In the genomic region with DNA sequence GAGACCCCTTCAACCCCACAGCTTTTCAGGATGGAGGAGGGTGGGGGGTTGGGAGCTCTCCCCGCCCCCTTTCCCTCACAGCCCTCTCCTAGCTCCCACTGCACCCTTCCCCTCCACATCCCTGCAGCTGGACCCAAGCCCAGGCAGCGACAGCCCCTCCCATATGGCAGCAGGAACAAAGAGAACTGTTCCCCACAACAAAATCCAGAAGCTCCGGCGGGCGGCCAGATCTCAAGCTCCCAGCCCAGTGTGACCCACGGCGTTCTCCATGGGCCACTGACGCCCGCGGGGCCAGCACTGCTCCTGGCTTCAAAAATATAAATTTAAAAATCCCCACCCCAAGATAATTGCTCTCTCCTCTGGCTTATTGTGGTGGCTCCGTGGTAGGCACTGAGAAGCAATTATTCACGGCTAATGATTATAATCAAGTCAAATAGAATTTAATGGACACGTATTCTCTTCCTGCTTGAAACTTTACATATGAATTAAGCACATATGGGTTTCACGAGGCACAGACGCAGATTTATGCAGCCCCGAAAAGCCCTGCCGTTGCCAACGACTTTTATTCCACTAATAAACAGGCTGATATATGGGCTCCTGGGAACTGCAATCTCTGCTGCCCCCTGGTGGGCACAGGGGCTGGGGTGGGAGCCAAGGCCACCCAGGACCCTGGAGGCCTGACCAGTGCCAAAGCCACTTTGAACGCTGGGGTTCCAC, we compare ENCODE assay signal across 8 cellular contexts. TPM values are rescaled to one million over a fixed set of nuclear protein-coding genes. Genes with fewer than 3 reads are reported as not detected.
A peak's percentile ranks its signal among the peaks of the same experiment; 100 is the strongest.
DNase-seq lines count a peak whose midpoint lies in the region; ATAC-seq, FAIRE-seq and TF ChIP-seq lines count a peak whose summit lies in the region.

No MANE protein-coding gene starts in this region.

- peak; percentile 70 for ATAC-seq in gastroesophageal sphincter
- ATAC-seq in GM21526 (IDR thresholded peaks at IDR 0.05; ENCODE audit: low FRiP score, unreplicated experiment) = no peak

- H3K79me2 ChIP-seq in osteoblast (ENCODE audit: insufficient read depth, low read length) = no peaks in the 10 kb centered on the region

- 1 to 4% methylated on average over 11 to 18 of the region's 19 CpGs for WGBS in gastroesophageal sphincter (ENCODE audit: low coverage in 1 of 2), 2 donors
- 11% methylated on average over 18 of the region's 19 CpGs for WGBS in suprapubic skin

- H3K4me3 ChIP-seq in SJSA1 (no peak overlapping the region), gastroesophageal sphincter (peak overlapping the region in 1 of 2 donors; percentile 39), osteoblast (ENCODE audit: insufficient read depth, low read length) (peak overlapping the region; percentile 52), suprapubic skin (peak overlapping the region; percentile 26)

- H2AFZ ChIP-seq in osteoblast (ENCODE audit: low read length) = peak overlapping the region; percentile 68

- peaks cover 10% of the 10 kb centered on the region for H3K4me1 ChIP-seq in SJSA1 (replicated peaks)
- peaks cover 0 to 29% (median 0%) of the 10 kb centered on the region in 3 donors for H3K4me1 ChIP-seq in gastroesophageal sphincter
- H3K4me1 ChIP-seq in osteoblast (ENCODE audit: insufficient read depth, low read length) = peaks cover 4% of the 10 kb centered on the region
- peaks cover 27% of the 10 kb centered on the region for H3K4me1 ChIP-seq in suprapubic skin

- no peak for FAIRE-seq in D721Med (lab: Jason Lieb, UNC)

- peaks cover 18% of the 10 kb centered on the region for H4K20me1 ChIP-seq in osteoblast (ENCODE audit: insufficient read depth, low read length)

- TF ChIP-seq CTCF in D721Med (IDR thresholded peaks at IDR 0.05; ENCODE audit: insufficient read depth, missing control alignments) = peak; percentile 89
- peak in 3 of 4 experiments; percentile 89 to 96 (median 95) for TF ChIP-seq CTCF in gastroesophageal sphincter (IDR thresholded peaks at IDR 0.05)
- peak; percentile 92 for TF ChIP-seq CTCF in osteoblast (IDR thresholded peaks at IDR 0.05; ENCODE audit: extremely low read depth, low read depth, low read length)
- peak; percentile 73 to 87 for TF ChIP-seq CTCF in suprapubic skin (IDR thresholded peaks at IDR 0.05)

- TF ChIP-seq POLR2A in gastroesophageal sphincter (IDR thresholded peaks at IDR 0.05) = no peak
- TF ChIP-seq POLR2A in suprapubic skin (IDR thresholded peaks at IDR 0.05) = no peak

- no peak for TF ChIP-seq EP300 in gastroesophageal sphincter (IDR thresholded peaks at IDR 0.05)
- no peak for TF ChIP-seq EP300 in suprapubic skin (IDR thresholded peaks at IDR 0.05)

- DNase-seq in D721Med (ENCODE audit: insufficient read length, low spot score) (peak; percentile 73), LHCN-M2 (ENCODE audit: low read depth) (peak; percentile 41), SJSA1 (ENCODE audit: low read depth in 1 of 2, low spot score in 2 of 2) (peak; percentile 72 to 90), osteoblast (ENCODE audit: insufficient read length, low spot score, missing footprints) (peak; percentile 99), suprapubic skin (ENCODE audit: low spot score in 2 of 2) (peak in 1 of 2 donors; percentile 84)
- peak; percentile 51 to 70 (median 54) for DNase-seq in activated naive CD4-positive, alpha-beta T cell (lab: John Stamatoyannopoulos, UW)

- no peak overlapping the region for H3K27ac ChIP-seq in SJSA1
- peak overlapping the region in 2 of 4 donors; percentile 43 to 59 for H3K27ac ChIP-seq in gastroesophageal sphincter
- H3K27ac ChIP-seq in osteoblast (ENCODE audit: low read depth, low read length) = no peak overlapping the region
- H3K27ac ChIP-seq in suprapubic skin = no peak overlapping the region

- H3K36me3 ChIP-seq in SJSA1 = no peaks in the 10 kb centered on the region
- H3K36me3 ChIP-seq in gastroesophageal sphincter = peaks cover 0 to 17% of the 10 kb centered on the region in 2 donors
- no peaks in the 10 kb centered on the region for H3K36me3 ChIP-seq in osteoblast (ENCODE audit: insufficient read depth, low read length)
- H3K36me3 ChIP-seq in suprapubic skin = no peaks in the 10 kb centered on the region

- H3K9me3 ChIP-seq in SJSA1 (replicated peaks) (no peaks in the 10 kb centered on the region), gastroesophageal sphincter (no peaks in the 10 kb centered on the region), osteoblast (ENCODE audit: low read depth, low read length) (no peaks in the 10 kb centered on the region), suprapubic skin (no peaks in the 10 kb centered on the region)

- H3K4me2 ChIP-seq in osteoblast (ENCODE audit: insufficient read depth, low read length) = peak overlapping the region; percentile 79

- H3K27me3 ChIP-seq in SJSA1 (replicated peaks) (no peaks in the 10 kb centered on the region), gastroesophageal sphincter (no peaks in the 10 kb centered on the region), osteoblast (ENCODE audit: insufficient read depth, low read length) (no peaks in the 10 kb centered on the region), suprapubic skin (no peaks in the 10 kb centered on the region)

RNA-seq across cellular contexts. Expression of a gene that starts 17.6 kb away (rescaled TPM):
- total RNA-seq in LHCN-M2 (2014; rRNA removed) = 38.0 and 40.8 TPM in 2 replicates
- polyA plus RNA-seq in LHCN-M2 (2012) = 19.9 TPM
- total RNA-seq in SJSA1 (2014; rRNA removed; shearing (Covaris generic)) = 17.6 and 22.6 TPM in 2 replicates
- 10 to 100 TPM; 26.9 to 56.2 (median 30.4) TPM for total RNA-seq in gastroesophageal sphincter
- total RNA-seq in osteoblast = 17.7 TPM in 2 replicates
- total RNA-seq in suprapubic skin = 10 to 100 TPM; 29.2 to 64.6 (median 46.2) TPM

RNA-seq across cellular contexts. Expression of a gene that starts 37.6 kb away (rescaled TPM):
- total RNA-seq in LHCN-M2 (2014; rRNA removed) (237 and 248 TPM in 2 replicates), gastroesophageal sphincter (100 to 1,000 TPM in 1 of 4 donors, 10 to 100 TPM in 3; 88.6 to 134 (median 94.0) TPM), osteoblast (85.5 and 94.5 TPM in 2 replicates), suprapubic skin (10 to 100 TPM; 47.1 to 93.9 (median 87.4) TPM)
- polyA plus RNA-seq in LHCN-M2 (2012) = 174 TPM
- 402 and 488 TPM in 2 replicates for total RNA-seq in SJSA1 (2014; rRNA removed; shearing (Covaris generic))

RNA-seq across cellular contexts. Expression of a gene that starts 58.2 kb away (rescaled TPM):
- 18.4 and 22.8 TPM in 2 replicates for total RNA-seq in LHCN-M2 (2014; rRNA removed)
- 15.5 TPM for polyA plus RNA-seq in LHCN-M2 (2012)
- 0.84 TPM in 1 of 2 replicates, not detected in the other for total RNA-seq in SJSA1 (2014; rRNA removed; shearing (Covaris generic))
- 10 to 100 TPM; 14.5 to 28.5 (median 17.0) TPM for total RNA-seq in gastroesophageal sphincter
- total RNA-seq in osteoblast = 0.59 and 1.1 TPM in 2 replicates
- total RNA-seq in suprapubic skin = 10 to 100 TPM in 2 of 4 donors, 1 to 10 TPM in 2; 4.7 to 22.2 (median 8.2) TPM
